In genomic region chr2:26706093-26706492, GRCh38 we compare ENCODE assay signal across 29 cellular contexts. TPM values are rescaled to one million over a fixed set of nuclear protein-coding genes. Genes with fewer than 3 reads are reported as not detected.
DNase-seq lines count a peak whose midpoint lies in the region; ATAC-seq and TF ChIP-seq lines count a peak whose summit lies in the region.
"Had no signal": no experiment of that assay in that cellular context is flagged by ENCODE, and none has a peak within 500 bp of the region (broad histone marks: within the 10 kb centered on the region; RNA-seq: fewer than 3 reads in every experiment).

No MANE protein-coding gene starts in this region.

- no peak overlapping the region for H3K14ac ChIP-seq in trophoblast cell (ENCODE audit: low read length)

- TF ChIP-seq POLR2A in body of pancreas (IDR thresholded peaks at IDR 0.05): no peak

- no peak for ATAC-seq in body of pancreas
- ATAC-seq in GM18868 (IDR thresholded peaks at IDR 0.05; ENCODE audit: unreplicated experiment): no peak
- no peak for ATAC-seq in GM18873 (IDR thresholded peaks at IDR 0.05; ENCODE audit: low FRiP score, unreplicated experiment)
- no peak for ATAC-seq in HG02571 (IDR thresholded peaks at IDR 0.05; ENCODE audit: unreplicated experiment)
- ATAC-seq: GM12878, K562 had no signal

- no peak overlapping the region for H3K4me3 ChIP-seq in cardiac muscle cell
- H3K4me3 ChIP-seq in left ventricle myocardium inferior: no peak overlapping the region
- H3K4me3 ChIP-seq in body of pancreas: no peak overlapping the region
- H3K4me3 ChIP-seq in trophoblast cell (ENCODE audit: low read depth, low read length): no peak overlapping the region
- H3K4me3 ChIP-seq: GM12878, HAP-1, K562 had no signal

- H3K9me3 ChIP-seq in cardiac muscle cell (ENCODE audit: low read depth) (no peaks in the 10 kb centered on the region), left ventricle myocardium inferior (replicated peaks) (no peaks in the 10 kb centered on the region), body of pancreas (no peaks in the 10 kb centered on the region), trophoblast cell (ENCODE audit: insufficient read depth, low read depth, low read length) (no peaks in the 10 kb centered on the region)
- H3K9me3 ChIP-seq: BE2C, HAP-1 had no signal

- no peaks in the 10 kb centered on the region for H3K36me3 ChIP-seq in cardiac muscle cell
- no peaks in the 10 kb centered on the region for H3K36me3 ChIP-seq in left ventricle myocardium inferior
- no peaks in the 10 kb centered on the region for H3K36me3 ChIP-seq in body of pancreas (replicated peaks in 1 of 2; ENCODE audit: insufficient read depth in 1 of 2, low read depth in 2 of 2)
- no peaks in the 10 kb centered on the region for H3K36me3 ChIP-seq in trophoblast cell (ENCODE audit: control insufficient read depth in 1 of 2, insufficient read depth in 2 of 2, low read length in 2 of 2)
- H3K36me3 ChIP-seq: HAP-1 had no signal

- H3K79me2 ChIP-seq in trophoblast cell (ENCODE audit: control insufficient read depth, insufficient read depth, low read length, poor library complexity): no peaks in the 10 kb centered on the region

- H3K4me1 ChIP-seq in cardiac muscle cell (ENCODE audit: low read depth) (peaks cover 63% of the 10 kb centered on the region), left ventricle myocardium inferior (peaks cover 53% of the 10 kb centered on the region), body of pancreas (peaks cover 41% of the 10 kb centered on the region), trophoblast cell (ENCODE audit: control insufficient read depth in 1 of 2, insufficient read depth in 2 of 2, low read length in 2 of 2) (peaks cover 11 to 18% of the 10 kb centered on the region in 2 experiments)
- H3K4me1 ChIP-seq: HAP-1 had no signal

- intact Hi-C loops in left ventricle myocardium inferior (cut with micrococcal nuclease) (no loop called here), body of pancreas (cut with DNase I) (no loop called here)

- no peak overlapping the region for H3K23ac ChIP-seq in trophoblast cell (ENCODE audit: low read length)

- no peak overlapping the region for H3K18ac ChIP-seq in trophoblast cell (ENCODE audit: low read length)

- H3K4me2 ChIP-seq in trophoblast cell (ENCODE audit: low read length): no peak overlapping the region

- H3K79me1 ChIP-seq in trophoblast cell (ENCODE audit: low read length): no peaks in the 10 kb centered on the region

- no peak overlapping the region for H4K8ac ChIP-seq in trophoblast cell (ENCODE audit: low read depth, low read length)

- H4K91ac ChIP-seq in trophoblast cell (ENCODE audit: low read depth, low read length): peak overlapping the region; percentile 1

- no peak overlapping the region for H4K12ac ChIP-seq in trophoblast cell (ENCODE audit: low read depth, low read length)

- H3K27ac ChIP-seq in cardiac muscle cell (peak overlapping the region; percentile 89), left ventricle myocardium inferior (replicated peaks) (no peak overlapping the region), body of pancreas (peak overlapping the region in 3 of 4 donors; percentile 13 to 68 (median 58)), trophoblast cell (ENCODE audit: low read depth, low read length) (no peak overlapping the region)
- H3K27ac ChIP-seq: 22Rv1 had no signal

- DNase-seq in cardiac muscle cell (ENCODE audit: low read depth in 1 of 2, low spot score in 1 of 2) (no peak), left ventricle myocardium inferior (no peak), body of pancreas (no peak), trophoblast cell (no peak)
- DNase-seq: BE2C; CD8-positive, alpha-beta memory T cell; DMS 273 treated with DMSO at 0.1 percent for 48 hours; DMS79; EL; GDM1; GOT3; Kasumi-1; MV-4-11; NCI-H1105; NCI-H1436 treated with DMSO at 0.1 percent for 48 hours; NCI-H187 treated with DMSO at 0.1 percent for 48 hours; NCI-H446; NCI-H524 treated with DMSO at 0.1 percent for 48 hours; NCI-H774; SIG-M5 had no signal

- no peak overlapping the region for H2BK12ac ChIP-seq in trophoblast cell (ENCODE audit: low read length)

- no peak overlapping the region for H3K9ac ChIP-seq in trophoblast cell (ENCODE audit: low read length)

- no peak overlapping the region for H3K4ac ChIP-seq in trophoblast cell (ENCODE audit: low read depth, low read length)

- no peak overlapping the region for H2AK5ac ChIP-seq in trophoblast cell (ENCODE audit: low read length)

- TF ChIP-seq CTCF in cardiac muscle cell (IDR thresholded peaks at IDR 0.05; ENCODE audit: low read depth, low read length): no peak
- no peak for TF ChIP-seq CTCF in left ventricle myocardium inferior (IDR thresholded peaks at IDR 0.05; ENCODE audit: borderline replicate concordance)
- no peak for TF ChIP-seq CTCF in body of pancreas (IDR thresholded peaks at IDR 0.05)

- 62 to 70% methylated on average over 3 of the region's 3 CpGs for WGBS in body of pancreas, 2 donors
- WGBS in trophoblast cell (ENCODE audit: extremely low coverage, insufficient coverage, insufficient read length): no CpG with 5 or more reads among the region's 3 CpGs

- no peak overlapping the region for H2BK120ac ChIP-seq in trophoblast cell (ENCODE audit: insufficient read depth, low read length, poor library complexity)

- no peak overlapping the region for H2AFZ ChIP-seq in trophoblast cell (ENCODE audit: insufficient read depth, low read length, poor library complexity)

- H3K27me3 ChIP-seq in cardiac muscle cell (no peaks in the 10 kb centered on the region), left ventricle myocardium inferior (ENCODE audit: low read depth) (no peaks in the 10 kb centered on the region), body of pancreas (no peaks in the 10 kb centered on the region), trophoblast cell (ENCODE audit: insufficient read depth, low read length) (no peaks in the 10 kb centered on the region)
- H3K27me3 ChIP-seq: BE2C had no signal

- no peak overlapping the region for H2BK5ac ChIP-seq in trophoblast cell (ENCODE audit: low read depth, low read length, poor library complexity)

RNA-seq across cellular contexts. Expression of gene KCNK3, which starts 13.6 kb away (rescaled TPM):
- 2.9 and 6.2 TPM in 2 replicates for total RNA-seq in cardiac muscle cell
- polyA plus RNA-seq in cardiac muscle cell: 3.1 and 3.5 TPM in 2 replicates
- 3.2 TPM for total RNA-seq in left ventricle myocardium inferior
- total RNA-seq in body of pancreas: 10 to 100 TPM; 10.5 to 20.5 TPM
- polyA plus RNA-seq in trophoblast cell (2013): 0.29 and 0.42 TPM in 2 replicates
- total RNA-seq: CD8-positive, alpha-beta memory T cell; HT-29 had no signal
- polyA plus RNA-seq: CD14-positive monocyte; CD8-positive, alpha-beta memory T cell; GM12878 had no signal

RNA-seq across cellular contexts. Expression of gene SLC35F6, which starts 58.0 kb away (rescaled TPM):
- total RNA-seq in cardiac muscle cell (11.2 and 21.4 TPM in 2 replicates), left ventricle myocardium inferior (19.6 TPM), body of pancreas (10 to 100 TPM; 17.8 to 21.8 TPM)
- polyA plus RNA-seq in cardiac muscle cell: 4.2 and 7.2 TPM in 2 replicates
- polyA plus RNA-seq in trophoblast cell (2013): 22.9 and 23.5 TPM in 2 replicates

Comparison
In these comparisons a context has a peak if more than half of its experiments do, and no peak if none do; other contexts are left out.
1. H3K27ac ChIP-seq: peak in cardiac muscle cell (single experiment) and body of pancreas (3 of 4); none in left ventricle myocardium inferior (single experiment) and trophoblast cell (single experiment).